Comparison of ENCODE assay signal across 20 cellular contexts in genomic region chr14:25178255-25178654, GRCh38.
DNase-seq lines count a peak whose midpoint lies in the region; ATAC-seq and TF ChIP-seq lines count a peak whose summit lies in the region.
"Had no signal": no experiment of that assay in that cellular context is flagged by ENCODE, and none has a peak within 500 bp of the region (broad histone marks: within the 10 kb centered on the region; RNA-seq: fewer than 3 reads in every experiment).

No MANE protein-coding gene starts in this region.

- H3K4me3 ChIP-seq in colonic mucosa (no peak overlapping the region), esophagus squamous epithelium (no peak overlapping the region)
- H3K4me3 ChIP-seq: BLaER1 treated with 17β-estradiol and CSF1 and Interleukin-3, amounts not matched to agents 10 nM and 100 nM; MG63; SK-N-MC had no signal

- intact Hi-C loops in colonic mucosa (cut with DNase I), result no loop called here
- intact Hi-C loops in left colon (cut with DNase I, micrococcal nuclease), result no loop called here
- intact Hi-C loops in esophagus squamous epithelium (cut with DNase I), result no loop called here

- no peaks in the 10 kb centered on the region for H3K4me1 ChIP-seq in colonic mucosa
- H3K4me1 ChIP-seq in esophagus squamous epithelium, result no peaks in the 10 kb centered on the region
- H3K4me1 ChIP-seq: BLaER1 treated with 17β-estradiol and CSF1 and Interleukin-3, amounts not matched to agents 10 nM and 100 nM had no signal

- ATAC-seq in left colon (peak; percentile 98), GM21526 (IDR thresholded peaks at IDR 0.05; ENCODE audit: low FRiP score, unreplicated experiment) (no peak), GM19035 (IDR thresholded peaks at IDR 0.05; ENCODE audit: unreplicated experiment) (no peak)
- ATAC-seq: HCT116 had no signal

- TF ChIP-seq CTCF in colonic mucosa (IDR thresholded peaks at IDR 0.05) (no peak), esophagus squamous epithelium (IDR thresholded peaks at IDR 0.05) (no peak)

- H3K36me3 ChIP-seq in colonic mucosa (no peaks in the 10 kb centered on the region), esophagus squamous epithelium (no peaks in the 10 kb centered on the region)
- H3K36me3 ChIP-seq: BLaER1 treated with 17β-estradiol and CSF1 and Interleukin-3, amounts not matched to agents 10 nM and 100 nM; MG63 had no signal

- TF ChIP-seq POLR2A in esophagus squamous epithelium (IDR thresholded peaks at IDR 0.05), result no peak

- no peak overlapping the region for H3K9ac ChIP-seq in colonic mucosa (ENCODE audit: low read depth in 2 of 2, low read length in 2 of 2)
- H3K9ac ChIP-seq: BLaER1 treated with 17β-estradiol and CSF1 and Interleukin-3, amounts not matched to agents 10 nM and 100 nM had no signal

- 43 to 68% methylated on average over 3 of the region's 3 CpGs for WGBS in esophagus squamous epithelium, 2 donors

- H3K27me3 ChIP-seq in colonic mucosa (no peaks in the 10 kb centered on the region), esophagus squamous epithelium (no peaks in the 10 kb centered on the region)
- H3K27me3 ChIP-seq: BLaER1 treated with 17β-estradiol and CSF1 and Interleukin-3, amounts not matched to agents 10 nM and 100 nM; MG63 had no signal

- no peaks in the 10 kb centered on the region for H3K9me3 ChIP-seq in colonic mucosa
- no peaks in the 10 kb centered on the region for H3K9me3 ChIP-seq in esophagus squamous epithelium
- H3K9me3 ChIP-seq: MG63 had no signal

- H3K27ac ChIP-seq in colonic mucosa (peak overlapping the region; percentile 37), esophagus squamous epithelium (no peak overlapping the region)
- H3K27ac ChIP-seq: BLaER1 treated with 17β-estradiol and CSF1 and Interleukin-3, amounts not matched to agents 10 nM and 100 nM; SK-N-MC had no signal

- DNase-seq in LHCN-M2 (ENCODE audit: low read depth) (peak; percentile 19), colonic mucosa (peak; percentile 31), left colon (peak in 1 of 2 donors; percentile 4), esophagus squamous epithelium (lab: John Stamatoyannopoulos, UW) (no peak)
- no peak for DNase-seq in activated CD8-positive, alpha-beta memory T cell treated with anti-CD3 and anti-CD28 coated beads, Interleukin-2, amount 50 U/mL, for 48 hours
- DNase-seq: CD4-positive, alpha-beta memory T cell; DMS153; GDM1; MG63; NCI-H1417; NCI-H187; NCI-H446 treated with DMSO at 0.1 percent for 48 hours; NCI-H526 treated with DMSO at 0.1 percent for 48 hours; OCI-M1; SHP77 treated with DMSO at 0.1 percent for 48 hours had no signal

Comparison
In these comparisons a context has a peak if more than half of its experiments do, and no peak if none do; other contexts are left out.
1. DNase-seq: peak in LHCN-M2 (single experiment) and colonic mucosa (single experiment); none in activated CD8-positive, alpha-beta memory T cell treated with anti-CD3 and anti-CD28 coated beads, Interleukin-2, amount 50 U/mL, for 48 hours (single experiment) and esophagus squamous epithelium (single experiment).